8 cellular contexts compared by ENCODE assay signal in genomic region chr19:1847348-1847683, GRCh38. TPM values are rescaled to one million over a fixed set of nuclear protein-coding genes. Genes with fewer than 3 reads are reported as not detected.
DNase-seq lines count a peak whose midpoint lies in the region; ATAC-seq and TF ChIP-seq lines count a peak whose summit lies in the region.

No MANE protein-coding gene starts in this region.

- ATAC-seq in activated CD8-positive, alpha-beta memory T cell treated with anti-CD3 and anti-CD28 coated beads, Interleukin-2, amount 10 ng/mL, durations not matched to agents 7 days and 5 days, result no peak
- ATAC-seq in right lobe of liver (no peak), HG03097 (IDR thresholded peaks at IDR 0.05; ENCODE audit: low FRiP score, unreplicated experiment) (no peak)

- DNase-seq in activated CD8-positive, alpha-beta memory T cell treated with anti-CD3 and anti-CD28 coated beads, Interleukin-2, amount 10 ng/mL, durations not matched to agents 7 days and 5 days, result no peak
- no peak for DNase-seq in activated CD8-positive, alpha-beta memory T cell treated with anti-CD3 and anti-CD28 coated beads, Interleukin-2, amount 50 U/mL, for 4 hours
- DNase-seq in ascending aorta (ENCODE audit: low spot score in 2 of 2) (no peak), right lobe of liver (no peak), thyroid gland (no peak), kidney tubule cell (ENCODE audit: low spot score) (no peak), HEK293T (ENCODE audit: extremely low spot score) (no peak)

- peak overlapping the region; percentile 94 for H3K27ac Mint-ChIP-seq in activated CD8-positive, alpha-beta memory T cell treated with anti-CD3 and anti-CD28 coated beads, Interleukin-2, amount 10 ng/mL, durations not matched to agents 7 days and 5 days

- H3K27me3 ChIP-seq in ascending aorta (no peaks in the 10 kb centered on the region), right lobe of liver (no peaks in the 10 kb centered on the region), thyroid gland (no peaks in the 10 kb centered on the region)

- no peak for TF ChIP-seq CTCF in ascending aorta (IDR thresholded peaks at IDR 0.05)
- no peak for TF ChIP-seq CTCF in right lobe of liver (IDR thresholded peaks at IDR 0.05)
- TF ChIP-seq CTCF in thyroid gland (IDR thresholded peaks at IDR 0.05), result no peak

- POLR2A ChIA-PET in HEK293T (lab: Yijun Ruan, JAX), result no interaction called here

- TF ChIP-seq POLR2A in right lobe of liver (IDR thresholded peaks at IDR 0.05) (no peak), thyroid gland (IDR thresholded peaks at IDR 0.05) (no peak)

- CTCF ChIA-PET in activated CD8-positive, alpha-beta memory T cell treated with anti-CD3 and anti-CD28 coated beads, Interleukin-2, amount 10 ng/mL, durations not matched to agents 7 days and 5 days (lab: Charles Lee), result interaction anchor here (0.6 to 2.8 kb wide), 2 partner anchors 10 to 654 kb away, joined by 4 to 15 read pairs; no protein-coding TSS in a partner anchor
- CTCF ChIA-PET in HEK293T (lab: Yijun Ruan, JAX), result no interaction called here

- H3K27ac ChIP-seq in ascending aorta (peak overlapping the region in 1 of 2 donors; percentile 100), right lobe of liver (peak overlapping the region in 2 of 3 donors; percentile 100), thyroid gland (peak overlapping the region in 1 of 3 donors; percentile 99)

- H3K4me3 Mint-ChIP-seq in activated CD8-positive, alpha-beta memory T cell treated with anti-CD3 and anti-CD28 coated beads, Interleukin-2, amount 10 ng/mL, durations not matched to agents 7 days and 5 days, result peak overlapping the region; percentile 81

- intact Hi-C loops in ascending aorta (cut with DNase I), result no loop called here
- intact Hi-C loops in right lobe of liver (cut with DNase I), result no loop called here
- intact Hi-C loops in thyroid gland (cut with DNase I), result no loop called here

- H3K36me3 ChIP-seq in ascending aorta (peaks cover 3 to 8% of the 10 kb centered on the region in 2 donors), right lobe of liver (no peaks in the 10 kb centered on the region), thyroid gland (no peaks in the 10 kb centered on the region)

- peaks cover 43% of the 10 kb centered on the region for H3K4me1 Mint-ChIP-seq in activated CD8-positive, alpha-beta memory T cell treated with anti-CD3 and anti-CD28 coated beads, Interleukin-2, amount 10 ng/mL, durations not matched to agents 7 days and 5 days

- H3K9me3 ChIP-seq in ascending aorta, result no peaks in the 10 kb centered on the region
- no peaks in the 10 kb centered on the region for H3K9me3 ChIP-seq in right lobe of liver
- no peaks in the 10 kb centered on the region for H3K9me3 ChIP-seq in thyroid gland

- H3K4me3 ChIP-seq in ascending aorta, result peak overlapping the region; percentile 95 to 100
- H3K4me3 ChIP-seq in right lobe of liver, result peak overlapping the region; percentile 98 to 100 (median 100)
- H3K4me3 ChIP-seq in thyroid gland (replicated peaks in 1 of 3), result peak overlapping the region in 2 of 3 donors; percentile 90 to 100

- H3K4me1 ChIP-seq in ascending aorta, result peaks cover 10 to 37% of the 10 kb centered on the region in 2 donors
- H3K4me1 ChIP-seq in right lobe of liver, result peaks cover 0 to 25% (median 14%) of the 10 kb centered on the region in 4 donors
- peaks cover 21 to 43% of the 10 kb centered on the region in 2 donors for H3K4me1 ChIP-seq in thyroid gland

- no peaks in the 10 kb centered on the region for H3K36me3 Mint-ChIP-seq in activated CD8-positive, alpha-beta memory T cell treated with anti-CD3 and anti-CD28 coated beads, Interleukin-2, amount 10 ng/mL, durations not matched to agents 7 days and 5 days

- no peaks in the 10 kb centered on the region for H3K27me3 Mint-ChIP-seq in activated CD8-positive, alpha-beta memory T cell treated with anti-CD3 and anti-CD28 coated beads, Interleukin-2, amount 10 ng/mL, durations not matched to agents 7 days and 5 days

- WGBS in right lobe of liver (ENCODE audit: insufficient coverage, low coverage, low lambda C conversion rate, missing lambda C conversion rate), result 2% methylated on average over 12 of the region's 12 CpGs
- WGBS in thyroid gland, 2 donors, result 11 to 13% methylated on average over 12 of the region's 12 CpGs

- no peaks in the 10 kb centered on the region for H3K9me3 Mint-ChIP-seq in activated CD8-positive, alpha-beta memory T cell treated with anti-CD3 and anti-CD28 coated beads, Interleukin-2, amount 10 ng/mL, durations not matched to agents 7 days and 5 days (ENCODE audit: low read depth)

TF ChIP-seq in HEK293T, 16 proteins besides CTCF, POLR2A, EP300 and RAD21:
- TF ChIP-seq ZNF384 (IDR thresholded peaks at IDR 0.05) (no peak), TARDBP (IDR thresholded peaks at IDR 0.05) (no peak), NFRKB (IDR thresholded peaks at IDR 0.05) (no peak), L3MBTL2 (conservative IDR thresholded peaks at IDR 0.05) (no peak), FOXK2 (IDR thresholded peaks at IDR 0.05) (no peak), PKNOX1 (IDR thresholded peaks at IDR 0.05) (no peak), BHLHE40 (IDR thresholded peaks at IDR 0.05; ENCODE audit: borderline replicate concordance) (no peak), CTBP1 (IDR thresholded peaks at IDR 0.05; ENCODE audit: borderline replicate concordance) (no peak)

RNA-seq across cellular contexts. Expression of gene REXO1, which starts 1.0 kb away (rescaled TPM):
- total RNA-seq in activated CD8-positive, alpha-beta memory T cell treated with anti-CD3 and anti-CD28 coated beads, Interleukin-2, amount 10 ng/mL, durations not matched to agents 7 days and 5 days, result 10 to 100 TPM; 58.4 to 68.4 TPM
- total RNA-seq in ascending aorta (45.1 TPM), right lobe of liver (10 to 100 TPM in 4 of 6 experiments, 1 to 10 TPM in 2; 8.0 to 17.7 (median 12.6) TPM), thyroid gland (10 to 100 TPM; 14.0 to 21.8 (median 17.2) TPM)

RNA-seq across cellular contexts. Expression of gene KLF16, which starts 16.1 kb away (rescaled TPM):
- total RNA-seq in activated CD8-positive, alpha-beta memory T cell treated with anti-CD3 and anti-CD28 coated beads, Interleukin-2, amount 10 ng/mL, durations not matched to agents 7 days and 5 days, result 10 to 100 TPM; 22.6 to 28.1 TPM
- total RNA-seq in ascending aorta, result 15.2 TPM
- total RNA-seq in right lobe of liver, result 10 to 100 TPM in 5 of 6 experiments, 1 to 10 TPM in 1; 9.9 to 23.6 (median 10.8) TPM
- 1 to 10 TPM; 1.8 to 6.4 (median 3.4) TPM for total RNA-seq in thyroid gland

RNA-seq across cellular contexts. Expression of gene ATP8B3, which starts 35.2 kb away (rescaled TPM):
- 10 to 100 TPM in 1 of 2 experiments, 1 to 10 TPM in 1; 7.3 to 21.8 TPM for total RNA-seq in activated CD8-positive, alpha-beta memory T cell treated with anti-CD3 and anti-CD28 coated beads, Interleukin-2, amount 10 ng/mL, durations not matched to agents 7 days and 5 days
- 0.11 TPM for total RNA-seq in ascending aorta
- total RNA-seq in right lobe of liver, result 1 to 10 TPM in 5 of 6 experiments, under 1 TPM in 1; 0.86 to 5.7 (median 3.1) TPM
- total RNA-seq in thyroid gland, result 1 to 10 TPM in 3 of 4 donors, not detected in 1; 1.3 to 2.0 (median 1.6) TPM

RNA-seq across cellular contexts. Expression of gene ABHD17A, which starts 38.0 kb away (rescaled TPM):
- total RNA-seq in activated CD8-positive, alpha-beta memory T cell treated with anti-CD3 and anti-CD28 coated beads, Interleukin-2, amount 10 ng/mL, durations not matched to agents 7 days and 5 days, result 100 to 1,000 TPM; 156 to 189 TPM
- total RNA-seq in ascending aorta, result 278 TPM
- total RNA-seq in right lobe of liver, result 10 to 100 TPM; 20.4 to 49.5 (median 23.5) TPM
- 100 to 1,000 TPM in 1 of 4 donors, 10 to 100 TPM in 3; 86.8 to 134 (median 91.4) TPM for total RNA-seq in thyroid gland

RNA-seq across cellular contexts. Expression of gene ADAT3, which starts 57.9 kb away (rescaled TPM):
- total RNA-seq in activated CD8-positive, alpha-beta memory T cell treated with anti-CD3 and anti-CD28 coated beads, Interleukin-2, amount 10 ng/mL, durations not matched to agents 7 days and 5 days, result 10 to 100 TPM in 1 of 2 experiments, 1 to 10 TPM in 1; 9.3 to 11.4 TPM
- total RNA-seq in ascending aorta, result 18.4 TPM
- 1 to 10 TPM; 1.8 to 5.3 (median 2.7) TPM for total RNA-seq in right lobe of liver
- 10 to 100 TPM in 2 of 4 donors, 1 to 10 TPM in 2; 4.0 to 14.6 (median 8.3) TPM for total RNA-seq in thyroid gland
